In genomic region chr6:4359108-4359710, GRCh38 we compare ENCODE assay signal across 9 cellular contexts.
DNase-seq lines count a peak whose midpoint lies in the region; ATAC-seq and TF ChIP-seq lines count a peak whose summit lies in the region.
"Had no signal": no experiment of that assay in that cellular context is flagged by ENCODE, and none has a peak within 500 bp of the region (broad histone marks: within the 10 kb centered on the region; RNA-seq: fewer than 3 reads in every experiment).

No MANE protein-coding gene starts in this region.

- H3K4me3 ChIP-seq in HUES6 (ENCODE audit: low read depth, low read length), result no peak overlapping the region; the same call in 1 of the 2 replicates
- peak overlapping the region in 1 of 2 experiments; percentile 63 for H3K4me3 ChIP-seq in mesenchymal stem cell (ENCODE audit: insufficient read depth in 1 of 2, low read depth in 1 of 2, low read length in 2 of 2)
- no peak overlapping the region for H3K4me3 ChIP-seq in thyroid gland (replicated peaks in 1 of 3)

- no peak overlapping the region for H2BK15ac ChIP-seq in mesenchymal stem cell (ENCODE audit: low read depth, poor library complexity, severe bottlenecking)

- H3K4me1 ChIP-seq in HUES6 (ENCODE audit: control insufficient read depth, insufficient read depth, low read length) (peaks cover 12% of the 10 kb centered on the region), mesenchymal stem cell (ENCODE audit: control insufficient read depth, insufficient read depth, low read depth, low read length) (peaks cover 18% of the 10 kb centered on the region), thyroid gland (peaks cover 0 to 14% of the 10 kb centered on the region in 2 donors)

- H3K4me2 ChIP-seq in mesenchymal stem cell (ENCODE audit: low read length, poor library complexity, severe bottlenecking), result no peak overlapping the region

- H2AK5ac ChIP-seq in mesenchymal stem cell (ENCODE audit: low read length, severe bottlenecking), result peak overlapping the region; percentile 28

- TF ChIP-seq POLR2A in thyroid gland (IDR thresholded peaks at IDR 0.05), result no peak

- H4K91ac ChIP-seq in mesenchymal stem cell (ENCODE audit: low read length), result peak overlapping the region; percentile 83

- H3K9me3 ChIP-seq in HUES6 (ENCODE audit: control insufficient read depth, insufficient read depth, low read depth, low read length), result no peaks in the 10 kb centered on the region
- no peaks in the 10 kb centered on the region for H3K9me3 ChIP-seq in mesenchymal stem cell (ENCODE audit: control insufficient read depth, low read length)
- H3K9me3 ChIP-seq in thyroid gland, result no peaks in the 10 kb centered on the region
- H3K9me3 ChIP-seq in T-helper 17 cell (ENCODE audit: control insufficient read depth, low read length, poor library complexity, severe bottlenecking), result no peaks in the 10 kb centered on the region

- peak overlapping the region; percentile 36 for H2BK5ac ChIP-seq in mesenchymal stem cell (ENCODE audit: low read depth, low read length, poor library complexity, severe bottlenecking)

- peak overlapping the region; percentile 52 to 55 for H3K4ac ChIP-seq in mesenchymal stem cell (ENCODE audit: low read depth in 1 of 2, low read length in 2 of 2)

- DNase-seq in dedifferentiated amniotic fluid mesenchymal stem cell (ENCODE audit: extremely low spot score) (peak; percentile 17), mesenchymal stem cell (no peak), thyroid gland (no peak), T-helper 17 cell (no peak), SIG-M5 treated with dmso at 0.1 percent for 504 hours (lab: John Stamatoyannopoulos, UW; ENCODE audit: unreplicated experiment) (no peak)
- DNase-seq in stimulated activated naive CD4-positive, alpha-beta T cell (lab: John Stamatoyannopoulos, UW), result no peak
- DNase-seq: activated CD8-positive, alpha-beta memory T cell treated with anti-CD3 and anti-CD28 coated beads for 24 hours had no signal

- H3K23ac ChIP-seq in mesenchymal stem cell (ENCODE audit: low read length in 2 of 2), result no peak overlapping the region

- H3K9ac ChIP-seq in HUES6 (ENCODE audit: low read length), result peak overlapping the region; percentile 28
- H3K9ac ChIP-seq in mesenchymal stem cell (ENCODE audit: low read length), result peak overlapping the region; percentile 94

- no peaks in the 10 kb centered on the region for H3K36me3 ChIP-seq in HUES6 (ENCODE audit: control insufficient read depth, insufficient read depth, low read length)
- no peaks in the 10 kb centered on the region for H3K36me3 ChIP-seq in mesenchymal stem cell (ENCODE audit: control insufficient read depth in 1 of 2, insufficient read depth in 2 of 2, low read depth in 1 of 2, low read length in 2 of 2)
- no peaks in the 10 kb centered on the region for H3K36me3 ChIP-seq in thyroid gland

- H3K18ac ChIP-seq in mesenchymal stem cell (ENCODE audit: low read depth in 1 of 2, low read length in 2 of 2), result peak overlapping the region; percentile 75 to 83

- H3K4me3 Mint-ChIP-seq in T-helper 17 cell, result no peak overlapping the region

- H2BK120ac ChIP-seq in mesenchymal stem cell (ENCODE audit: low read depth, low read length), result peak overlapping the region; percentile 93

- no peak overlapping the region for H3K27ac Mint-ChIP-seq in T-helper 17 cell

- no peaks in the 10 kb centered on the region for H3K4me1 Mint-ChIP-seq in T-helper 17 cell

- no peak for TF ChIP-seq CTCF in thyroid gland (IDR thresholded peaks at IDR 0.05)

- H2AFZ ChIP-seq in mesenchymal stem cell (ENCODE audit: low read depth, low read length), result peak overlapping the region; percentile 33

- H3K27me3 ChIP-seq in HUES6 (ENCODE audit: control insufficient read depth, insufficient read depth, low read length) (no peaks in the 10 kb centered on the region), mesenchymal stem cell (ENCODE audit: control insufficient read depth in 1 of 2, insufficient read depth in 1 of 2, low read length in 2 of 2) (no peaks in the 10 kb centered on the region), thyroid gland (no peaks in the 10 kb centered on the region)

- peak overlapping the region; percentile 47 for H4K8ac ChIP-seq in mesenchymal stem cell (ENCODE audit: low read length)

- H3K27me3 Mint-ChIP-seq in T-helper 17 cell, result peaks cover 36% of the 10 kb centered on the region

- intact Hi-C loops in thyroid gland (cut with DNase I), result no loop called here

- H3K27ac ChIP-seq in HUES6 (ENCODE audit: low read depth, low read length), result peak overlapping the region; percentile 49; the same call in 1 of the 2 replicates
- peak overlapping the region; percentile 43 for H3K27ac ChIP-seq in mesenchymal stem cell (ENCODE audit: low read length, poor library complexity, severe bottlenecking)
- H3K27ac ChIP-seq in thyroid gland, result peak overlapping the region; percentile 7 to 86 (median 50)

- no peaks in the 10 kb centered on the region for H3K79me1 ChIP-seq in mesenchymal stem cell (replicated peaks; ENCODE audit: low read length, poor library complexity, severe bottlenecking)

- 60% methylated on average over 5 of the region's 7 CpGs for WGBS in mesenchymal stem cell
- WGBS in thyroid gland, 2 donors, result 76 to 80% methylated on average over 7 of the region's 7 CpGs

- peak overlapping the region in 1 of 2 experiments; percentile 90 for H3K14ac ChIP-seq in mesenchymal stem cell (ENCODE audit: low read length in 2 of 2)

- no peaks in the 10 kb centered on the region for H3K36me3 Mint-ChIP-seq in T-helper 17 cell (ENCODE audit: low read depth)

- ATAC-seq in GM18519 (IDR thresholded peaks at IDR 0.05; ENCODE audit: low FRiP score, unreplicated experiment) (no peak), T-helper 17 cell (no peak)

- peak overlapping the region; percentile 81 to 96 for H2BK12ac ChIP-seq in mesenchymal stem cell (ENCODE audit: low read length in 2 of 2)
